Comparison of ENCODE assay signal across 13 cellular contexts in genomic region chr3:172280406-172281051, GRCh38.
A peak's percentile ranks its signal among the peaks of the same experiment; 100 is the strongest.
DNase-seq lines count a peak whose midpoint lies in the region; ATAC-seq, FAIRE-seq and TF ChIP-seq lines count a peak whose summit lies in the region.
"Had no signal": no experiment of that assay in that cellular context is flagged by ENCODE, and none has a peak within 500 bp of the region (broad histone marks: within the 10 kb centered on the region; RNA-seq: fewer than 3 reads in every experiment).

No MANE protein-coding gene starts in this region.

- DNase-seq in H4 (ENCODE audit: low spot score) = peak; percentile 63
- peak; percentile 39 for DNase-seq in fibroblast of the conjunctiva (ENCODE audit: low read depth)
- DNase-seq in renal cortical epithelial cell (ENCODE audit: low read depth) = peak; percentile 51
- no peak for DNase-seq in NCI-H774 (lab: John Stamatoyannopoulos, UW)
- no peak for DNase-seq in NCI-H2107 treated with DMSO at 0.1 percent for 48 hours (lab: John Stamatoyannopoulos, UW; ENCODE audit: unreplicated experiment)
- DNase-seq in GM12891 (ENCODE audit: insufficient read length, low spot score) = no peak
- DNase-seq: activated T-cell treated with anti-CD3 and anti-CD28 coated beads, Interleukin-2, amount 50 U/mL, for 1 hour; effector memory CD8-positive, alpha-beta T cell; NCI-H510A treated with DMSO at 0.1 percent for 48 hours; stimulated activated CD4-positive, alpha-beta T cell treated with anti-CD3 and anti-CD28 coated beads, Interleukin-12 subunit alpha, Interleukin-12 subunit beta, amount 100 ng/mL, for 4 hours; stomach had no signal

- FAIRE-seq in GM12891 (lab: Jason Lieb, UNC) = no peak

- peak; percentile 86 for ATAC-seq in SK-N-SH treated with all-trans-retinoic acid at 6 μM for 48 hours
- ATAC-seq in HG03354 (IDR thresholded peaks at IDR 0.05; ENCODE audit: poor library complexity, severe bottlenecking, unreplicated experiment) = no peak
- ATAC-seq: effector memory CD8-positive, alpha-beta T cell had no signal

- no peak for TF ChIP-seq POLR2A in GM12891 (IDR thresholded peaks at IDR 0.05; ENCODE audit: low read depth, low read length)

TF ChIP-seq in SK-N-SH treated with all-trans-retinoic acid at 6 μM for 48 hours, 23 proteins besides CTCF, POLR2A, EP300 and RAD21:
- TF ChIP-seq CREB5 (CRISPR knock-in tag; IDR thresholded peaks at IDR 0.05; ENCODE audit: low read depth) (peak; percentile 74; the same call in 1 of the 2 replicates), ISL1 (CRISPR knock-in tag; IDR thresholded peaks at IDR 0.05) (peak; percentile 81), ZFP3 (CRISPR knock-in tag; IDR thresholded peaks at IDR 0.05) (peak; percentile 9; the same call in 1 of the 2 replicates), ZNF70 (CRISPR knock-in tag; IDR thresholded peaks at IDR 0.05) (no peak)
- TF ChIP-seq, protein P1, sequence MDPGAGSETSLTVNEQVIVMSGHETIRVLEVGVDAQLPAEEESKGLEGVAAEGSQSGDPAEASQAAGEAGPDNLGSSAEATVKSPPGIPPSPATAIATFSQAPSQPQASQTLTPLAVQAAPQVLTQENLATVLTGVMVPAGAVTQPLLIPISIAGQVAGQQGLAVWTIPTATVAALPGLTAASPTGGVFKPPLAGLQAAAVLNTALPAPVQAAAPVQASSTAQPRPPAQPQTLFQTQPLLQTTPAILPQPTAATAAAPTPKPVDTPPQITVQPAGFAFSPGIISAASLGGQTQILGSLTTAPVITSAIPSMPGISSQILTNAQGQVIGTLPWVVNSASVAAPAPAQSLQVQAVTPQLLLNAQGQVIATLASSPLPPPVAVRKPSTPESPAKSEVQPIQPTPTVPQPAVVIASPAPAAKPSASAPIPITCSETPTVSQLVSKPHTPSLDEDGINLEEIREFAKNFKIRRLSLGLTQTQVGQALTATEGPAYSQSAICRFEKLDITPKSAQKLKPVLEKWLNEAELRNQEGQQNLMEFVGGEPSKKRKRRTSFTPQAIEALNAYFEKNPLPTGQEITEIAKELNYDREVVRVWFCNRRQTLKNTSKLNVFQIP (CRISPR knock-in tag; IDR thresholded peaks at IDR 0.05; ENCODE audit: borderline replicate concordance, low read depth) = no peak

TF ChIP-seq in GM12891, 5 proteins besides CTCF, POLR2A, EP300 and RAD21:
- TF ChIP-seq POLR2AphosphoS5 (IDR thresholded peaks at IDR 0.05; ENCODE audit: low read depth, low read length) = no peak
- no peak for TF ChIP-seq PAX5 (IDR thresholded peaks at IDR 0.05; ENCODE audit: insufficient read depth, low read length, severe bottlenecking)
- no peak for TF ChIP-seq TAF1 (IDR thresholded peaks at IDR 0.05; ENCODE audit: low read depth, low read length)
- TF ChIP-seq SPI1 (IDR thresholded peaks at IDR 0.05; ENCODE audit: low read depth, low read length) = no peak

Comparison
In these comparisons a context has a peak if more than half of its experiments do, and no peak if none do; other contexts are left out.
1. DNase-seq: peak in H4 (single experiment), fibroblast of the conjunctiva (single experiment) and renal cortical epithelial cell (single experiment); none in NCI-H774 (single experiment), NCI-H2107 treated with DMSO at 0.1 percent for 48 hours (single experiment) and GM12891 (single experiment).